Comparison of ENCODE assay signal across 8 cellular contexts in genomic region chr1:211326528-211327340, GRCh38. TPM values are rescaled to one million over a fixed set of nuclear protein-coding genes. Genes with fewer than 3 reads are reported as not detected.
DNase-seq lines count a peak whose midpoint lies in the region; ATAC-seq and TF ChIP-seq lines count a peak whose summit lies in the region.

TSS of gene TRAF5 (plus strand) at chr1:211326833. CDS start at chr1:211353240, 26,407 bp downstream.

- H3K27me3 Mint-ChIP-seq in activated naive CD8-positive, alpha-beta T cell treated with anti-CD3 and anti-CD28 coated beads, Interleukin-2, amount 10 ng/mL, durations not matched to agents 7 days and 5 days, result no peaks in the 10 kb centered on the region

- H3K4me1 Mint-ChIP-seq in activated naive CD8-positive, alpha-beta T cell treated with anti-CD3 and anti-CD28 coated beads, Interleukin-2, amount 10 ng/mL, durations not matched to agents 7 days and 5 days, result peaks cover 62% of the 10 kb centered on the region

- peak; percentile 73 for DNase-seq in AG08396 (ENCODE audit: low spot score)
- DNase-seq in activated naive CD8-positive, alpha-beta T cell treated with anti-CD3 and anti-CD28 coated beads, Interleukin-2, amount 10 ng/mL, durations not matched to agents 7 days and 5 days, result peak; percentile 77
- peak; percentile 59 for DNase-seq in left cardiac atrium
- peak; percentile 87 for DNase-seq in posterior vena cava (ENCODE audit: low spot score)

- H3K9me3 Mint-ChIP-seq in activated naive CD8-positive, alpha-beta T cell treated with anti-CD3 and anti-CD28 coated beads, Interleukin-2, amount 10 ng/mL, durations not matched to agents 7 days and 5 days, result no peaks in the 10 kb centered on the region

- peak; percentile 56 for TF ChIP-seq POLR2A in Raji (IDR thresholded peaks at IDR 0.05; ENCODE audit: insufficient read depth, low read depth, low read length)

- peak within 1 kb of the TSS; percentile 92 for H3K4me3 Mint-ChIP-seq in activated naive CD8-positive, alpha-beta T cell treated with anti-CD3 and anti-CD28 coated beads, Interleukin-2, amount 10 ng/mL, durations not matched to agents 7 days and 5 days

- H3K36me3 Mint-ChIP-seq in activated naive CD8-positive, alpha-beta T cell treated with anti-CD3 and anti-CD28 coated beads, Interleukin-2, amount 10 ng/mL, durations not matched to agents 7 days and 5 days, result peaks cover 21% of the 10 kb centered on the region

- intact Hi-C loops in left cardiac atrium (cut with DNase I), result loop anchor here in 1 of 2 donors (10.0 kb wide), 1 partner anchor 148 kb away; no protein-coding TSS in a partner anchor
- intact Hi-C loops in posterior vena cava (cut with DNase I), result loop anchor here in 1 of 2 donors (10.0 kb wide), 1 partner anchor 148 kb away; no protein-coding TSS in a partner anchor

- H3K27ac Mint-ChIP-seq in activated naive CD8-positive, alpha-beta T cell treated with anti-CD3 and anti-CD28 coated beads, Interleukin-2, amount 10 ng/mL, durations not matched to agents 7 days and 5 days, result peak within 1 kb of the TSS; percentile 95

- ATAC-seq in GM18867 (IDR thresholded peaks at IDR 0.05; ENCODE audit: unreplicated experiment), result peak; percentile 39
- peak; percentile 28 for ATAC-seq in HG03159 (IDR thresholded peaks at IDR 0.05; ENCODE audit: unreplicated experiment)
- peak; percentile 37 for ATAC-seq in activated naive CD8-positive, alpha-beta T cell treated with anti-CD3 and anti-CD28 coated beads, Interleukin-2, amount 10 ng/mL, durations not matched to agents 7 days and 5 days (ENCODE audit: low read depth)
- peak; percentile 79 to 87 for ATAC-seq in left cardiac atrium
- no peak for ATAC-seq in HG02970 (IDR thresholded peaks at IDR 0.05; ENCODE audit: low FRiP score, unreplicated experiment)

- POLR2A ChIA-PET in activated naive CD8-positive, alpha-beta T cell treated with anti-CD3 and anti-CD28 coated beads, Interleukin-2, amount 10 ng/mL, durations not matched to agents 7 days and 5 days (lab: Charles Lee), result interaction anchor here (0.7 to 3.2 kb wide), 12 partner anchors 9 to 295 kb away, joined by 3 to 18 read pairs (median 5); partner anchors contain the start of gene SLC30A1

RNA-seq across cellular contexts. Expression of gene TRAF5, which starts in this region (rescaled TPM):
- total RNA-seq in activated naive CD8-positive, alpha-beta T cell treated with anti-CD3 and anti-CD28 coated beads, Interleukin-2, amount 10 ng/mL, durations not matched to agents 7 days and 5 days, result 10 to 100 TPM; 82.2 to 84.0 TPM
- total RNA-seq in left cardiac atrium, result 1 to 10 TPM; 5.2 to 5.3 TPM
- total RNA-seq in posterior vena cava, result 10 to 100 TPM; 45.1 to 52.6 TPM

Comparison
In these comparisons a context has a peak if more than half of its experiments do, and no peak if none do; other contexts are left out.
1. RNA of gene TRAF5 (total RNA-seq): 82.2 to 84.0 TPM in activated naive CD8-positive, alpha-beta T cell treated with anti-CD3 and anti-CD28 coated beads, Interleukin-2, amount 10 ng/mL, durations not matched to agents 7 days and 5 days and 45.1 to 52.6 TPM in posterior vena cava; 5.2 to 5.3 TPM in left cardiac atrium; every median in the first group is over 4 times any median in the second.
2. Peak in every context shown above with its lines, with median percentiles within 50 percentile points of each other: DNase-seq.